Comparison of ENCODE assay signal across 34 cellular contexts in genomic region chr22:36899498-36899897, GRCh38. TPM values are rescaled to one million over a fixed set of nuclear protein-coding genes. Genes with fewer than 3 reads are reported as not detected.
"Had no signal": no experiment of that assay in that cellular context is flagged by ENCODE, and none has a peak within 500 bp of the region (broad histone marks: within the 10 kb centered on the region; RNA-seq: fewer than 3 reads in every experiment).

No MANE protein-coding gene starts in this region.

- H3K4me1 Mint-ChIP-seq: mesothelial cell of epicardium had no signal

- H3K4me3 ChIP-seq: ascending aorta, psoas muscle, sigmoid colon, thyroid gland, upper lobe of left lung, vagina had no signal

- H3K4me3 Mint-ChIP-seq: activated naive CD8-positive, alpha-beta T cell; activated T-cell treated with anti-CD3 and anti-CD28 coated beads, Interleukin-2, amount 50 U/mL, for 24 hours; immature natural killer cell; mesothelial cell of epicardium; stimulated activated effector memory CD8-positive, alpha-beta T cell treated with anti-CD3 and anti-CD28 coated beads, Interleukin-12 subunit alpha, Interleukin-12 subunit beta, amount 100 ng/mL, for 72 hours had no signal

- H3K27me3 ChIP-seq: ascending aorta, brain microvascular endothelial cell, sigmoid colon, thyroid gland, upper lobe of left lung, vagina had no signal

- H3K36me3 Mint-ChIP-seq: mesothelial cell of epicardium; stimulated activated effector memory CD8-positive, alpha-beta T cell treated with anti-CD3 and anti-CD28 coated beads, Interleukin-12 subunit alpha, Interleukin-12 subunit beta, amount 100 ng/mL, for 72 hours had no signal

- DNase-seq: activated CD4-positive, alpha-beta T cell treated with anti-CD3 and anti-CD28 coated beads for 48 hours; activated CD4-positive, alpha-beta T cell treated with anti-CD3 and anti-CD28 coated beads, Interleukin-2, amount 50 U/mL, for 48 hours; activated CD8-positive, alpha-beta memory T cell treated with anti-CD3 and anti-CD28 coated beads for 24 hours; activated CD8-positive, alpha-beta memory T cell treated with anti-CD3 and anti-CD28 coated beads, Interleukin-2, amount 50 U/mL, for 48 hours; activated T-cell treated with anti-CD3 and anti-CD28 coated beads, Interleukin-2, amount 50 U/mL, for 24 hours; brain microvascular endothelial cell; cortex of kidney; foreskin fibroblast; head of caudate nucleus; hippocampal formation; immature natural killer cell; kidney; left colon; naive thymus-derived CD4-positive, alpha-beta T cell; nucleus accumbens; psoas muscle; sigmoid colon; small intestine; stimulated activated CD4-positive, alpha-beta T cell treated with anti-CD3 and anti-CD28 coated beads, Interleukin-4, amount 100 ng/mL, for 24 hours; stimulated activated naive CD8-positive, alpha-beta T cell treated with anti-CD3 and anti-CD28 coated beads, Interleukin-15, amount 100 ng/mL, for 72 hours; substantia nigra; T-helper 9 cell; thyroid gland; upper lobe of left lung; WERI-Rb-1 had no signal

- ATAC-seq: activated CD4-positive, CD25-positive, alpha-beta regulatory T cell treated with anti-CD3 and anti-CD28 coated beads, Interleukin-2, amount 50 U/mL, for 24 hours; left colon; psoas muscle; stimulated activated effector memory CD8-positive, alpha-beta T cell treated with anti-CD3 and anti-CD28 coated beads, Interleukin-12 subunit alpha, Interleukin-12 subunit beta, amount 100 ng/mL, for 72 hours; stimulated activated naive CD8-positive, alpha-beta T cell treated with anti-CD3 and anti-CD28 coated beads, Interleukin-15, amount 100 ng/mL, for 72 hours had no signal

- H3K9me3 ChIP-seq: psoas muscle, thyroid gland, vagina had no signal

- H3K27ac ChIP-seq: ascending aorta, brain microvascular endothelial cell, parathyroid adenoma, psoas muscle, sigmoid colon, thyroid gland, upper lobe of left lung, vagina, WERI-Rb-1 had no signal

- H3K27ac Mint-ChIP-seq: activated naive CD8-positive, alpha-beta T cell; activated T-cell treated with anti-CD3 and anti-CD28 coated beads, Interleukin-2, amount 50 U/mL, for 24 hours; immature natural killer cell; mesothelial cell of epicardium had no signal

- H3K36me3 ChIP-seq: ascending aorta, brain microvascular endothelial cell, sigmoid colon, thyroid gland, upper lobe of left lung, vagina, WERI-Rb-1 had no signal

- H3K4me1 ChIP-seq: ascending aorta, parathyroid adenoma, psoas muscle, sigmoid colon, thyroid gland, upper lobe of left lung, vagina had no signal

- H3K9ac ChIP-seq: parathyroid adenoma had no signal

- H2AFZ ChIP-seq: parathyroid adenoma had no signal

RNA-seq across cellular contexts. Expression of gene CSF2RB, which starts 13.9 kb away (rescaled TPM):
- polyA plus RNA-seq: naive thymus-derived CD4-positive, alpha-beta T cell; neural cell had no signal

RNA-seq across cellular contexts. Expression of gene NCF4, which starts 38.7 kb away (rescaled TPM):
- total RNA-seq: endothelial cell of umbilical vein, mesothelial cell of epicardium had no signal
- polyA plus RNA-seq: neural cell had no signal
